In the genomic region with DNA sequence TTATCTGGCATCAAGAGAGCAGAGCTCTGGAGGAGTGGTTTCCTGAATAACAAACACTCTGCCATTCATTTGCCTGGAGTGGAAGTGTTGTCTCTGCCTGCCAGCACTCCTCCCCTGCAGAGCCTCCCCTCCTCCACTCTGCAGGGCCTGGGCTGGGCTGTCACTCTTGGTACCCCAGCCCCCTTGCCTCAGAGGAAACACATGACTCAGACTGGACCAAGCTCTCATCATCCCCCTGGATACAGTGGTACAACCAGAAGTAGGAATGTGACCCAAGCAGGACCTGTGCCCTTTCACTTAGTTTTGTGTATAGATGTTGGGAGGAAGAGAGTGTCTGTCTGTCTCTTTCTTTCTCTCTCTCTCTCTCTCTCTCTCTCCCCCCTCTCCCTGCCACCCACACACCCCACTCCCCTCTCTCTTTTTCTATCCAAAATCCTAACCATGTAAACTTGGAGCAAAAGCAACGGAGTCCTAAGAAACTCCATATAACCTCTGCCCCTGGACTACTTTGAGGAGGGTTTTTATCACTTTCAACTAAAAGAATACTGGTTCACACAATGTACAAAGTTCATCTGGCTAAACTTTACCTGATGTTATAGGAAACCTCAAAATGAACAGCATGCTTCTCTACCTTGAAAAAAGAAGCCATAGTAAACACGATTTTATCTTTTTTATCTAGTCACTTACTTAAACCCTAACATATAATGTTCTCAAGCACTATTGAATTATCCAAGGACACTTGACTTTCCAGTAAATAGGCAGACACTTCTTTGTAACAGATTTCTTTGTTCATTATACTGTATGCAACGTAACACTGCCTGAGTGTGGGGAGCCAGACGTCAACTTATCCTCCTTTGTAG, we compare ENCODE assay signal across 8 cellular contexts. TPM values are rescaled to one million over a fixed set of nuclear protein-coding genes. Genes with fewer than 3 reads are reported as not detected.
DNase-seq lines count a peak whose midpoint lies in the region; ATAC-seq and TF ChIP-seq lines count a peak whose summit lies in the region.

No MANE protein-coding gene starts in this region.

- H4K20me1 ChIP-seq in hepatocyte (ENCODE audit: insufficient read depth, poor library complexity, severe bottlenecking) = peaks cover 2% of the 10 kb centered on the region

- DNase-seq in NCI-H1436 (lab: John Stamatoyannopoulos, UW) = peak; percentile 32
- DNase-seq in NCI-H1436 treated with DMSO at 0.1 percent for 48 hours (lab: John Stamatoyannopoulos, UW) = no peak
- DNase-seq in adipocyte (ENCODE audit: low read depth) = peak; percentile 16
- DNase-seq in hepatocyte (ENCODE audit: low spot score) = peak; percentile 65
- peak; percentile 58 for DNase-seq in skeletal muscle cell (ENCODE audit: low read depth)

- H3K4me1 ChIP-seq in adipocyte (ENCODE audit: control insufficient read depth, insufficient read depth, low read length) (peaks cover 15% of the 10 kb centered on the region), hepatocyte (ENCODE audit: insufficient read depth) (peaks cover 34% of the 10 kb centered on the region)

- ATAC-seq in HG02763 (IDR thresholded peaks at IDR 0.05; ENCODE audit: unreplicated experiment) = no peak
- no peak for ATAC-seq in HG03135 (IDR thresholded peaks at IDR 0.05; ENCODE audit: unreplicated experiment)
- no peak for ATAC-seq in HG03378 (IDR thresholded peaks at IDR 0.05; ENCODE audit: unreplicated experiment)

- H3K27me3 ChIP-seq in adipocyte (replicated peaks; ENCODE audit: control insufficient read depth, insufficient read depth, low read length) = no peaks in the 10 kb centered on the region
- no peaks in the 10 kb centered on the region for H3K27me3 ChIP-seq in hepatocyte

- H3K9ac ChIP-seq in adipocyte (ENCODE audit: low read length) = no peak overlapping the region

- peaks cover 34% of the 10 kb centered on the region for H3K79me2 ChIP-seq in hepatocyte

- no peaks in the 10 kb centered on the region for H3K36me3 ChIP-seq in adipocyte (ENCODE audit: control insufficient read depth, insufficient read depth, low read length, severe bottlenecking)
- no peaks in the 10 kb centered on the region for H3K36me3 ChIP-seq in hepatocyte (replicated peaks; ENCODE audit: insufficient read depth, low read depth)

- H2AFZ ChIP-seq in hepatocyte = no peak overlapping the region

- TF ChIP-seq CTCF in hepatocyte (IDR thresholded peaks at IDR 0.05; ENCODE audit: poor library complexity) = no peak

- no peaks in the 10 kb centered on the region for H3K9me2 ChIP-seq in hepatocyte (replicated peaks; ENCODE audit: insufficient read depth)

- H3K9me3 ChIP-seq in adipocyte (ENCODE audit: control insufficient read depth, low read length) (no peaks in the 10 kb centered on the region), hepatocyte (ENCODE audit: low read depth) (no peaks in the 10 kb centered on the region)

- H3K4me2 ChIP-seq in hepatocyte = peak overlapping the region; percentile 36

- 50% methylated on average over 4 of the region's 4 CpGs for WGBS in hepatocyte (ENCODE audit: low lambda C conversion rate, missing lambda C conversion rate)

- H3K4me3 ChIP-seq in adipocyte (ENCODE audit: low read length) (no peak overlapping the region), hepatocyte (no peak overlapping the region), skeletal muscle cell (ENCODE audit: low read depth, low read length) (no peak overlapping the region)

- H3K27ac ChIP-seq in hepatocyte = peak overlapping the region; percentile 45

RNA-seq across cellular contexts. Expression of gene DOCK4, which starts 43.8 kb away (rescaled TPM):
- 22.8 and 22.9 TPM in 2 replicates for total RNA-seq in hepatocyte
- polyA plus RNA-seq in hepatocyte = 4.4 and 6.0 TPM in 2 replicates

RNA-seq across cellular contexts. Expression of gene ZNF277, which starts 44.1 kb away (rescaled TPM):
- total RNA-seq in hepatocyte = 34.6 and 45.8 TPM in 2 replicates
- polyA plus RNA-seq in hepatocyte = 10.0 and 13.4 TPM in 2 replicates
